1 cellular context compared by ENCODE assay signal in genomic region chr1:212858055-212858460, GRCh38.
TF ChIP-seq lines count a peak whose summit lies in the region.

Gene FLVCR1, plus strand, starts transcription at chr1:212858275. Its CDS starts 178 bp downstream, at chr1:212858453.

TF ChIP-seq in HepG2, 621 proteins besides CTCF, POLR2A, EP300 and RAD21 (continued from another document and continues in another):
- TF ChIP-seq ZNF143 (CRISPR knock-in tag; IDR thresholded peaks at IDR 0.05) (no peak), SP2 (CRISPR knock-in tag; IDR thresholded peaks at IDR 0.05) (peak; percentile 83), ZGPAT (CRISPR knock-in tag; IDR thresholded peaks at IDR 0.05) (no peak), TFAP4 (IDR thresholded peaks at IDR 0.05; ENCODE audit: borderline replicate concordance, low read depth) (peak; percentile 54; the same call in 1 of the 2 replicates), GMEB1 (CRISPR knock-in tag; IDR thresholded peaks at IDR 0.05; ENCODE audit: borderline replicate concordance) (peak; percentile 70; the same call in 1 of the 2 replicates), TBP (CRISPR knock-in tag; IDR thresholded peaks at IDR 0.05) (no peak), UBTF (CRISPR knock-in tag; IDR thresholded peaks at IDR 0.05) (peak; percentile 73), GPBP1L1 (CRISPR knock-in tag; IDR thresholded peaks at IDR 0.05) (no peak), ZMAT5 (CRISPR knock-in tag; IDR thresholded peaks at IDR 0.05; ENCODE audit: borderline replicate concordance, low read depth) (no peak), ZNF563 (CRISPR knock-in tag; IDR thresholded peaks at IDR 0.05) (peak; percentile 91; the same call in 1 of the 2 replicates), SP1 (IDR thresholded peaks at IDR 0.05) (no peak), SP1 (CRISPR knock-in tag; IDR thresholded peaks at IDR 0.05) (peak; percentile 89), SRF (IDR thresholded peaks at IDR 0.05; ENCODE audit: low read depth, low read length) (no peak), KLF16 (CRISPR knock-in tag; IDR thresholded peaks at IDR 0.05) (peak in 1 of 2 experiments; percentile 57; a peak in 1 of 4 replicates), MIXL1 (CRISPR knock-in tag; IDR thresholded peaks at IDR 0.05) (0 out of 2 replicates have a peak, but pooled peaks have one; percentile 25), ASH2L (IDR thresholded peaks at IDR 0.05; ENCODE audit: insufficient read length, low read depth, low read length) (peak; percentile 88), SALL1 (CRISPR knock-in tag; IDR thresholded peaks at IDR 0.05) (peak; percentile 61; the same call in 1 of the 2 replicates), ZNF414 (CRISPR knock-in tag; IDR thresholded peaks at IDR 0.05) (peak; percentile 86), DRAP1 (CRISPR knock-in tag; IDR thresholded peaks at IDR 0.05) (peak; percentile 96), ZFP90 (CRISPR knock-in tag; IDR thresholded peaks at IDR 0.05; ENCODE audit: borderline replicate concordance) (no peak), ZSCAN29 (CRISPR knock-in tag; conservative IDR thresholded peaks at IDR 0.05) (peak; percentile 34; the same call in 1 of the 2 replicates), ZNF780A (CRISPR knock-in tag; IDR thresholded peaks at IDR 0.05) (peak; percentile 0; the same call in 1 of the 2 replicates), ZNF768 (CRISPR knock-in tag; IDR thresholded peaks at IDR 0.05) (no peak), GATA4 (IDR thresholded peaks at IDR 0.05; ENCODE audit: borderline replicate concordance, low read depth) (peak; percentile 59; the same call in 1 of the 2 replicates), TARDBP (CRISPR knock-in tag; IDR thresholded peaks at IDR 0.05) (peak; percentile 42), ZNF839 (CRISPR knock-in tag; IDR thresholded peaks at IDR 0.05; ENCODE audit: borderline replicate concordance) (peak; percentile 63; the same call in 1 of the 2 replicates), RXRA (CRISPR knock-in tag; IDR thresholded peaks at IDR 0.05) (peak; percentile 34; the same call in 1 of the 2 replicates), DZIP1 (CRISPR knock-in tag; IDR thresholded peaks at IDR 0.05) (peak; percentile 53; the same call in 1 of the 2 replicates), DPF2 (CRISPR knock-in tag; IDR thresholded peaks at IDR 0.05; ENCODE audit: borderline replicate concordance, low read depth) (no peak), BRF2 (CRISPR knock-in tag; IDR thresholded peaks at IDR 0.05) (peak; percentile 76; the same call in 1 of the 2 replicates), ZNF260 (CRISPR knock-in tag; IDR thresholded peaks at IDR 0.05; ENCODE audit: borderline replicate concordance, low read depth) (no peak), SATB2 (CRISPR knock-in tag; IDR thresholded peaks at IDR 0.05) (no peak), CCDC6 (CRISPR knock-in tag; IDR thresholded peaks at IDR 0.05) (no peak; the same call in 1 of the 2 replicates), ZFX (CRISPR knock-in tag; IDR thresholded peaks at IDR 0.05; ENCODE audit: low read depth) (peak; percentile 72), RAD51 (IDR thresholded peaks at IDR 0.05; ENCODE audit: borderline replicate concordance) (no peak), ESRRA (CRISPR knock-in tag; IDR thresholded peaks at IDR 0.05; ENCODE audit: low read depth) (no peak), NFE2 (CRISPR knock-in tag; IDR thresholded peaks at IDR 0.05) (no peak), SIX4 (CRISPR knock-in tag; IDR thresholded peaks at IDR 0.05) (peak; percentile 16; the same call in 1 of the 2 replicates), SNAI1 (CRISPR knock-in tag; IDR thresholded peaks at IDR 0.05; ENCODE audit: borderline replicate concordance) (peak; percentile 65), CBFB (CRISPR knock-in tag; IDR thresholded peaks at IDR 0.05) (peak; percentile 65; the same call in 1 of the 2 replicates), GTF2F1 (IDR thresholded peaks at IDR 0.05; ENCODE audit: low read length) (no peak), ZNF552 (CRISPR knock-in tag; IDR thresholded peaks at IDR 0.05; ENCODE audit: borderline replicate concordance) (0 out of 2 replicates have a peak, but pooled peaks have one; percentile 25), ARNTL (CRISPR knock-in tag; IDR thresholded peaks at IDR 0.05) (0 out of 2 replicates have a peak, but pooled peaks have one; percentile 18), MTA1 (CRISPR knock-in tag; IDR thresholded peaks at IDR 0.05; ENCODE audit: borderline replicate concordance) (no peak), ZBTB7B (CRISPR knock-in tag; IDR thresholded peaks at IDR 0.05) (no peak), ZNF790 (CRISPR knock-in tag; IDR thresholded peaks at IDR 0.05; ENCODE audit: borderline replicate concordance) (no peak), ZNF329 (CRISPR knock-in tag; IDR thresholded peaks at IDR 0.05; ENCODE audit: low read depth) (no peak), ZBTB38 (CRISPR knock-in tag; IDR thresholded peaks at IDR 0.05) (peak; percentile 58), IKZF5 (CRISPR knock-in tag; IDR thresholded peaks at IDR 0.05) (peak; percentile 59; the same call in 1 of the 2 replicates), ZNF792 (CRISPR knock-in tag; IDR thresholded peaks at IDR 0.05) (no peak), ELK4 (CRISPR knock-in tag; IDR thresholded peaks at IDR 0.05; ENCODE audit: borderline replicate concordance) (no peak), SPEN (CRISPR knock-in tag; IDR thresholded peaks at IDR 0.05; ENCODE audit: low read depth) (peak; percentile 82), ZNF441 (CRISPR knock-in tag; IDR thresholded peaks at IDR 0.05; ENCODE audit: borderline replicate concordance) (peak; percentile 61; the same call in 1 of the 2 replicates), ZNF431 (CRISPR knock-in tag; IDR thresholded peaks at IDR 0.05; ENCODE audit: borderline replicate concordance, low read depth) (no peak; the same call in 1 of the 2 replicates), GFI1 (CRISPR knock-in tag; IDR thresholded peaks at IDR 0.05; ENCODE audit: borderline replicate concordance) (peak; percentile 12; the same call in 1 of the 2 replicates)
